34 cellular contexts compared by ENCODE assay signal in the genomic region with DNA sequence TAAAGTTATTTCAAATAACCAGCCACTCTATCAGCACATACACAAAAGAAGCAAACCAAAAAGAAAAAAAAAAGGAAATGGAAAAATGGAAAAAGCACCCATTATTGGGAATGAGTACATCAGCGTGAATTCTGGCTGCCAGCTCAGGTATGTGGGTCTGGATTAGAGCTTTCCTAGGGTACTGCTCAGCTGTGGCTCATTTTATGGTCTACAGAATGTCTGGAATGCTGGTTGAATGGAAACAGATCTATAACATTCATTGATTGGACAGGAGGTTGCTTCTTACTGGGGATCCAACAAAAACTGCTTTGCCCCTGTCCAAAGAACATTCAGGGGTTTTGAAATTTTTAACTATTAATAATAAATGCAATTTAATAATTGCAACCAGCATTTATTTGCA. TPM values are rescaled to one million over a fixed set of nuclear protein-coding genes. Genes with fewer than 3 reads are reported as not detected.
A peak's percentile ranks its signal among the peaks of the same experiment; 100 is the strongest.
DNase-seq lines count a peak whose midpoint lies in the region; ATAC-seq, FAIRE-seq and TF ChIP-seq lines count a peak whose summit lies in the region.
"Had no signal": no experiment of that assay in that cellular context is flagged by ENCODE, and none has a peak within 500 bp of the region (broad histone marks: within the 10 kb centered on the region; RNA-seq: fewer than 3 reads in every experiment).

No MANE protein-coding gene starts in this region.

- no peak for FAIRE-seq in HepG2 (lab: Jason Lieb, UNC)
- FAIRE-seq: GM12892, keratinocyte had no signal

- H3K9me3 ChIP-seq in HepG2 (ENCODE audit: low read length) (no peaks in the 10 kb centered on the region), right lobe of liver (no peaks in the 10 kb centered on the region), mucosa of rectum (ENCODE audit: control insufficient read depth in 2 of 2, low read length in 2 of 2) (no peaks in the 10 kb centered on the region)
- H3K9me3 ChIP-seq: heart left ventricle, psoas muscle had no signal

- H3K27ac ChIP-seq in HepG2 (ENCODE audit: extremely low read length, insufficient read depth, low read length) (no peak overlapping the region), right lobe of liver (no peak overlapping the region), mucosa of rectum (ENCODE audit: low read depth in 2 of 2, low read length in 2 of 2) (peak overlapping the region; percentile 4 to 38)
- H3K27ac ChIP-seq: heart left ventricle, psoas muscle had no signal

- TF ChIP-seq POLR2A in HepG2 (IDR thresholded peaks at IDR 0.05; ENCODE audit: insufficient read depth in 1 of 2, low read depth in 2 of 2, low read length in 2 of 2) (no peak), right lobe of liver (IDR thresholded peaks at IDR 0.05) (no peak)

- no peaks in the 10 kb centered on the region for H3K36me3 ChIP-seq in HepG2 (replicated peaks in 1 of 2; ENCODE audit: control insufficient read depth in 1 of 2, insufficient read depth in 2 of 2, low read length in 2 of 2)
- H3K36me3 ChIP-seq in right lobe of liver: no peaks in the 10 kb centered on the region
- no peaks in the 10 kb centered on the region for H3K36me3 ChIP-seq in mucosa of rectum (ENCODE audit: control insufficient read depth in 2 of 2, insufficient read depth in 2 of 2, low read length in 2 of 2)
- H3K36me3 ChIP-seq: heart left ventricle had no signal

- H2AFZ ChIP-seq in HepG2 (ENCODE audit: low read length): no peak overlapping the region

- H3K79me2 ChIP-seq in HepG2 (ENCODE audit: insufficient read depth, low read length): no peaks in the 10 kb centered on the region

- no peak for TF ChIP-seq EP300 in HepG2 (IDR thresholded peaks at IDR 0.05; ENCODE audit: low read depth in 2 of 2, low read length in 2 of 2)
- no peak for TF ChIP-seq EP300 in HepG2 (CRISPR knock-in tag; IDR thresholded peaks at IDR 0.05; ENCODE audit: borderline replicate concordance)

- no peaks in the 10 kb centered on the region for H3K9me3 Mint-ChIP-seq in activated naive CD4-positive, alpha-beta T cell treated with anti-CD3 and anti-CD28 coated beads for 36 hours
- H3K9me3 Mint-ChIP-seq: activated naive CD8-positive, alpha-beta T cell treated with anti-CD3 and anti-CD28 coated beads, Interleukin-2, amount 50 U/mL, for 24 hours; activated T-cell treated with anti-CD3 and anti-CD28 coated beads, Interleukin-2, amount 50 U/mL, for 24 hours; CD4-positive, alpha-beta T cell; central memory CD8-positive, alpha-beta T cell; dendritic cell treated with granulocyte-macrophage colony-stimulating factor and Interleukin-4, amounts not matched to agents 40 ng/mL and 50 ng/mL, for 4 days; naive thymus-derived CD4-positive, alpha-beta T cell; stimulated activated effector memory CD8-positive, alpha-beta T cell treated with anti-CD3 and anti-CD28 coated beads, Interleukin-12 subunit alpha, Interleukin-12 subunit beta, amount 100 ng/mL, for 72 hours had no signal

- peaks cover 7% of the 10 kb centered on the region for H3K27me3 Mint-ChIP-seq in activated naive CD4-positive, alpha-beta T cell treated with anti-CD3 and anti-CD28 coated beads for 36 hours (ENCODE audit: low read depth)
- H3K27me3 Mint-ChIP-seq: central memory CD8-positive, alpha-beta T cell; dendritic cell treated with granulocyte-macrophage colony-stimulating factor and Interleukin-4, amounts not matched to agents 40 ng/mL and 50 ng/mL, for 4 days had no signal

- peaks cover 13% of the 10 kb centered on the region for H3K4me1 Mint-ChIP-seq in activated naive CD4-positive, alpha-beta T cell treated with anti-CD3 and anti-CD28 coated beads for 36 hours (ENCODE audit: low read depth)

- H3K4me3 ChIP-seq in HepG2 (replicated peaks in 1 of 3; ENCODE audit: insufficient read depth in 1 of 3, low read depth in 2 of 3, low read length in 3 of 3) (no peak overlapping the region), right lobe of liver (no peak overlapping the region), mucosa of rectum (ENCODE audit: low read length in 2 of 2) (no peak overlapping the region)
- H3K4me3 ChIP-seq: heart left ventricle, psoas muscle had no signal

- in situ Hi-C loops in HepG2 (cut with HindIII; ENCODE audit: extremely low pct_ligation_motif_present, low pct_unique_long_range_greater_than_20kb): no loop called here

- H4K20me1 ChIP-seq in HepG2 (ENCODE audit: insufficient read depth, low read length): no peaks in the 10 kb centered on the region

- no peak for TF ChIP-seq CTCF in HepG2 (CRISPR knock-in tag; IDR thresholded peaks at IDR 0.05)
- no peak for TF ChIP-seq CTCF in right lobe of liver (IDR thresholded peaks at IDR 0.05)

- H3K27ac Mint-ChIP-seq in activated naive CD4-positive, alpha-beta T cell treated with anti-CD3 and anti-CD28 coated beads for 36 hours: no peak overlapping the region
- H3K27ac Mint-ChIP-seq: activated naive CD8-positive, alpha-beta T cell treated with anti-CD3 and anti-CD28 coated beads, Interleukin-2, amount 50 U/mL, for 24 hours; activated T-cell treated with anti-CD3 and anti-CD28 coated beads, Interleukin-2, amount 50 U/mL, for 24 hours; CD4-positive, alpha-beta T cell; naive thymus-derived CD4-positive, alpha-beta T cell; stimulated activated effector memory CD8-positive, alpha-beta T cell treated with anti-CD3 and anti-CD28 coated beads, Interleukin-12 subunit alpha, Interleukin-12 subunit beta, amount 100 ng/mL, for 72 hours had no signal

- H3K4me2 ChIP-seq in HepG2 (ENCODE audit: low read depth, low read length): no peak overlapping the region

- intact Hi-C loops in HepG2 (cut with micrococcal nuclease; ENCODE audit: unreplicated experiment): no loop called here
- intact Hi-C loops in right lobe of liver (cut with DNase I): no loop called here
- intact Hi-C loops in activated naive CD4-positive, alpha-beta T cell treated with anti-CD3 and anti-CD28 coated beads for 36 hours (cut with micrococcal nuclease): no loop called here

- BruUV-seq in HepG2 (replicated peaks; lab: Mats Ljungman, UMichigan): no TSS peak

- DNase-seq in HepG2 (ENCODE audit: low spot score): no peak
- DNase-seq in right lobe of liver: no peak
- peak; percentile 44 for DNase-seq in SW480 (ENCODE audit: low spot score)
- no peak for DNase-seq in activated naive CD4-positive, alpha-beta T cell treated with anti-CD3 and anti-CD28 coated beads for 36 hours
- DNase-seq in NCI-H2029 (lab: John Stamatoyannopoulos, UW): no peak
- DNase-seq in NCI-H774 (lab: John Stamatoyannopoulos, UW): no peak
- no peak for DNase-seq in DMS79 (lab: John Stamatoyannopoulos, UW)
- DNase-seq: 8988T; activated CD4-positive, alpha-beta T cell treated with anti-CD3 and anti-CD28 coated beads, Interleukin-2, amount 50 U/mL, for 1 hour; activated CD4-positive, CD25-positive, alpha-beta regulatory T cell; activated gamma-delta T cell; activated naive CD8-positive, alpha-beta T cell treated with anti-CD3 and anti-CD28 coated beads, Interleukin-2, amount 50 U/mL, for 24 hours; activated T-cell treated with anti-CD3 and anti-CD28 coated beads, Interleukin-2, amount 50 U/mL, for 24 hours; AML-193; CD4-positive, alpha-beta T cell; HCEC 1CT; heart left ventricle; midbrain; naive thymus-derived CD4-positive, alpha-beta T cell; NCI-H1048; NCI-H446 treated with DMSO at 0.1 percent for 48 hours; NCI-H82; nucleus accumbens; psoas muscle; RPMI8226; stimulated activated CD4-positive, alpha-beta T cell treated with anti-CD3 and anti-CD28 coated beads, Interleukin-15, amount 100 ng/mL, for 24 hours; stimulated activated CD4-positive, alpha-beta T cell treated with anti-CD3 and anti-CD28 coated beads, Interleukin-4, amount 100 ng/mL, for 4 hours had no signal

- no peak for TF ChIP-seq RAD21 in HepG2 (CRISPR knock-in tag; IDR thresholded peaks at IDR 0.05)

- ATAC-seq in HepG2: no peak
- ATAC-seq in right lobe of liver: no peak
- ATAC-seq: activated naive CD8-positive, alpha-beta T cell treated with anti-CD3 and anti-CD28 coated beads, Interleukin-2, amount 50 U/mL, for 24 hours; heart left ventricle; naive thymus-derived CD4-positive, alpha-beta T cell; psoas muscle; stimulated activated effector memory CD8-positive, alpha-beta T cell treated with anti-CD3 and anti-CD28 coated beads, Interleukin-12 subunit alpha, Interleukin-12 subunit beta, amount 100 ng/mL, for 72 hours had no signal

- H3K36me3 Mint-ChIP-seq in activated naive CD4-positive, alpha-beta T cell treated with anti-CD3 and anti-CD28 coated beads for 36 hours (ENCODE audit: low read depth): no peaks in the 10 kb centered on the region
- H3K36me3 Mint-ChIP-seq: type B pancreatic cell had no signal

- POLR2A ChIA-PET in HepG2 (lab: Yijun Ruan, JAX): no interaction called here

- 3% methylated on average over 1 of the region's 1 CpG for WGBS in HepG2 (ENCODE audit: low lambda C conversion rate)
- 82% methylated on average over 1 of the region's 1 CpG for WGBS in right lobe of liver (ENCODE audit: insufficient coverage, low coverage, low lambda C conversion rate, missing lambda C conversion rate)

- H3K4me1 ChIP-seq in HepG2 (ENCODE audit: insufficient read depth, low read length) (peaks cover 14% of the 10 kb centered on the region), right lobe of liver (no peaks in the 10 kb centered on the region), mucosa of rectum (ENCODE audit: control insufficient read depth in 2 of 2, insufficient read depth in 2 of 2, low read length in 2 of 2) (peaks cover 22 to 35% of the 10 kb centered on the region in 2 donors)

- CTCF ChIA-PET in HepG2 (lab: Yijun Ruan, JAX; ENCODE audit: low intra/inter-chr PET ratio, low total read pairs): no interaction called here
- CTCF ChIA-PET in activated naive CD4-positive, alpha-beta T cell treated with anti-CD3 and anti-CD28 coated beads for 36 hours (lab: Charles Lee): no interaction called here

- H3K27me3 ChIP-seq in HepG2 (ENCODE audit: control insufficient read depth in 1 of 2, insufficient read depth in 2 of 2, low read length in 2 of 2) (peaks cover 0 to 5% of the 10 kb centered on the region in 2 experiments; a peak in 2 of 5 replicates), right lobe of liver (no peaks in the 10 kb centered on the region), mucosa of rectum (ENCODE audit: control insufficient read depth in 2 of 2, insufficient read depth in 2 of 2, low read length in 2 of 2) (no peaks in the 10 kb centered on the region)
- H3K27me3 ChIP-seq: heart left ventricle had no signal

- H3K4me3 Mint-ChIP-seq in activated naive CD4-positive, alpha-beta T cell treated with anti-CD3 and anti-CD28 coated beads for 36 hours: no peak overlapping the region
- H3K4me3 Mint-ChIP-seq: activated naive CD8-positive, alpha-beta T cell treated with anti-CD3 and anti-CD28 coated beads, Interleukin-2, amount 50 U/mL, for 24 hours; activated T-cell treated with anti-CD3 and anti-CD28 coated beads, Interleukin-2, amount 50 U/mL, for 24 hours; CD4-positive, alpha-beta T cell; central memory CD8-positive, alpha-beta T cell; dendritic cell treated with granulocyte-macrophage colony-stimulating factor and Interleukin-4, amounts not matched to agents 40 ng/mL and 50 ng/mL, for 4 days; stimulated activated effector memory CD8-positive, alpha-beta T cell treated with anti-CD3 and anti-CD28 coated beads, Interleukin-12 subunit alpha, Interleukin-12 subunit beta, amount 100 ng/mL, for 72 hours; type B pancreatic cell had no signal

- H3K9ac ChIP-seq in HepG2 (ENCODE audit: insufficient read depth, low read depth, low read length) (no peak overlapping the region), mucosa of rectum (ENCODE audit: low read depth in 1 of 2, low read length in 2 of 2) (no peak overlapping the region)

RNA-seq across cellular contexts. Expression of a gene that starts 3.9 kb away (rescaled TPM):
- total RNA-seq in HepG2 (2016; rRNA removed; fragmentation: Illumina TruSeq; extraction: Trizol): 67.6 and 87.8 TPM in 2 replicates
- total RNA-seq in HepG2 (2016; cell fraction: cytosol; rRNA removed; fragmentation: Illumina TruSeq; extraction: Trizol; ENCODE audit: low read depth): 18.4 and 21.4 TPM in 2 replicates
- total RNA-seq in HepG2 (2016; cell fraction: insoluble cytoplasmic fraction; rRNA removed; fragmentation: Illumina TruSeq; extraction: Trizol): 66.7 and 88.4 TPM in 2 replicates
- 52.5 and 53.1 TPM in 2 replicates for total RNA-seq in HepG2 (2016; cell fraction: membrane; rRNA removed; fragmentation: Illumina TruSeq; extraction: Trizol)
- 62.8 and 67.7 TPM in 2 replicates for total RNA-seq in HepG2 (2016; cell fraction: nucleus; rRNA removed; fragmentation: Illumina TruSeq; extraction: Trizol)
- 35.2 and 42.1 TPM in 2 replicates for polyA plus RNA-seq in HepG2 (2011; rRNA removed)
- 22.7 and 32.6 TPM in 2 replicates for polyA plus RNA-seq in HepG2 (2011; cell fraction: cytosol; rRNA removed)
- 49.5 and 52.7 TPM in 2 replicates for polyA plus RNA-seq in HepG2 (2011; cell fraction: nucleus; rRNA removed)
- polyA plus RNA-seq in HepG2 (2012): 54.0 and 64.0 TPM in 2 replicates
- polyA plus RNA-seq in HepG2 (2016; cell fraction: cytosol; fragmentation: Illumina TruSeq; extraction: Trizol; ENCODE audit: low read depth): 24.3 and 25.3 TPM in 2 replicates
- polyA plus RNA-seq in HepG2 (2016; cell fraction: insoluble cytoplasmic fraction; fragmentation: Illumina TruSeq; extraction: Trizol; ENCODE audit: low read depth): 99.8 and 110 TPM in 2 replicates
- 40.8 and 51.2 TPM in 2 replicates for polyA plus RNA-seq in HepG2 (2016; cell fraction: membrane; fragmentation: Illumina TruSeq; extraction: Trizol; ENCODE audit: low read depth)
- 65.5 and 67.5 TPM in 2 replicates for polyA plus RNA-seq in HepG2 (2016; cell fraction: nucleus; fragmentation: Illumina TruSeq; extraction: Trizol; ENCODE audit: insufficient read depth, low read depth)
- polyA minus RNA-seq in HepG2 (2011; rRNA and poly(A)+ RNA removed; ENCODE audit: low replicate concordance): 12.4 and 53.4 TPM in 2 replicates
- 39.6 and 45.8 TPM in 2 replicates for polyA minus RNA-seq in HepG2 (2011; cell fraction: cytosol; rRNA and poly(A)+ RNA removed)
- 166 and 175 TPM in 2 replicates for polyA minus RNA-seq in HepG2 (2011; cell fraction: nucleus; rRNA and poly(A)+ RNA removed)
- 100 to 1,000 TPM in 4 of 6 experiments, 10 to 100 TPM in 2; 86.8 to 187 (median 123) TPM for total RNA-seq in right lobe of liver
- total RNA-seq in activated naive CD4-positive, alpha-beta T cell treated with anti-CD3 and anti-CD28 coated beads for 36 hours: 100 to 1,000 TPM; 118 to 122 TPM

Comparison
In these comparisons a context has a peak if more than half of its experiments do, and no peak if none do; other contexts are left out.
1. H3K27ac ChIP-seq: peak in mucosa of rectum (2 of 2); none in HepG2 (single experiment) and right lobe of liver (0 of 3).